18 cellular contexts compared by ENCODE assay signal in genomic region chr6:9563996-9564395, GRCh38.
"Had no signal": no experiment of that assay in that cellular context is flagged by ENCODE, and none has a peak within 500 bp of the region (broad histone marks: within the 10 kb centered on the region; RNA-seq: fewer than 3 reads in every experiment).

No MANE protein-coding gene starts in this region.

- H3K9me3 Mint-ChIP-seq: activated naive CD8-positive, alpha-beta T cell treated with anti-CD3 and anti-CD28 coated beads, Interleukin-2, amount 10 ng/mL, durations not matched to agents 7 days and 5 days had no signal

- H3K4me1 Mint-ChIP-seq: activated CD8-positive, alpha-beta memory T cell treated with anti-CD3 and anti-CD28 coated beads, Interleukin-2, amount 10 ng/mL, durations not matched to agents 7 days and 5 days; activated naive CD8-positive, alpha-beta T cell treated with anti-CD3 and anti-CD28 coated beads, Interleukin-2, amount 10 ng/mL, durations not matched to agents 7 days and 5 days; natural killer cell; stimulated activated effector memory CD8-positive, alpha-beta T cell treated with anti-CD3 and anti-CD28 coated beads, Interleukin-12 subunit alpha, Interleukin-12 subunit beta, amount 100 ng/mL, for 72 hours had no signal

- H3K27me3 Mint-ChIP-seq: activated CD8-positive, alpha-beta memory T cell treated with anti-CD3 and anti-CD28 coated beads, Interleukin-2, amount 10 ng/mL, durations not matched to agents 7 days and 5 days; activated naive CD8-positive, alpha-beta T cell treated with anti-CD3 and anti-CD28 coated beads, Interleukin-2, amount 10 ng/mL, durations not matched to agents 7 days and 5 days had no signal

- H3K4me3 Mint-ChIP-seq: activated CD8-positive, alpha-beta memory T cell treated with anti-CD3 and anti-CD28 coated beads, Interleukin-2, amount 10 ng/mL, durations not matched to agents 7 days and 5 days; activated naive CD8-positive, alpha-beta T cell treated with anti-CD3 and anti-CD28 coated beads, Interleukin-2, amount 10 ng/mL, durations not matched to agents 7 days and 5 days; natural killer cell; stimulated activated effector memory CD8-positive, alpha-beta T cell treated with anti-CD3 and anti-CD28 coated beads, Interleukin-12 subunit alpha, Interleukin-12 subunit beta, amount 100 ng/mL, for 72 hours had no signal

- H3K36me3 Mint-ChIP-seq: activated CD8-positive, alpha-beta memory T cell treated with anti-CD3 and anti-CD28 coated beads, Interleukin-2, amount 10 ng/mL, durations not matched to agents 7 days and 5 days; activated naive CD8-positive, alpha-beta T cell treated with anti-CD3 and anti-CD28 coated beads, Interleukin-2, amount 10 ng/mL, durations not matched to agents 7 days and 5 days; natural killer cell; stimulated activated effector memory CD8-positive, alpha-beta T cell treated with anti-CD3 and anti-CD28 coated beads, Interleukin-12 subunit alpha, Interleukin-12 subunit beta, amount 100 ng/mL, for 72 hours had no signal

- H3K36me3 ChIP-seq: esophagus squamous epithelium, gastrocnemius medialis, heart right ventricle, left lung, thyroid gland, uterus had no signal

- H3K27me3 ChIP-seq: esophagus squamous epithelium, gastrocnemius medialis, heart right ventricle, left lung, thyroid gland, uterus had no signal

- H3K4me1 ChIP-seq: esophagus squamous epithelium, gastrocnemius medialis, heart right ventricle, left lung, thyroid gland, uterus had no signal

- H3K27ac Mint-ChIP-seq: activated CD8-positive, alpha-beta memory T cell treated with anti-CD3 and anti-CD28 coated beads, Interleukin-2, amount 10 ng/mL, durations not matched to agents 7 days and 5 days; activated naive CD8-positive, alpha-beta T cell treated with anti-CD3 and anti-CD28 coated beads, Interleukin-2, amount 10 ng/mL, durations not matched to agents 7 days and 5 days; natural killer cell; stimulated activated effector memory CD8-positive, alpha-beta T cell treated with anti-CD3 and anti-CD28 coated beads, Interleukin-12 subunit alpha, Interleukin-12 subunit beta, amount 100 ng/mL, for 72 hours had no signal

- H3K27ac ChIP-seq: esophagus squamous epithelium, gastrocnemius medialis, heart right ventricle, left lung, thyroid gland, uterus had no signal

- H3K9me3 ChIP-seq: esophagus squamous epithelium, gastrocnemius medialis, left lung, thyroid gland, uterus had no signal

- H3K4me3 ChIP-seq: esophagus squamous epithelium, gastrocnemius medialis, heart right ventricle, left lung, thyroid gland, uterus had no signal

- DNase-seq: activated CD4-positive, alpha-beta T cell treated with anti-CD3 and anti-CD28 coated beads, Interleukin-2, amount 50 U/mL, for 48 hours; activated CD4-positive, CD25-positive, alpha-beta regulatory T cell treated with anti-CD3 and anti-CD28 coated beads, Interleukin-2, amount 50 U/mL, for 72 hours; activated CD8-positive, alpha-beta memory T cell treated with anti-CD3 and anti-CD28 coated beads, Interleukin-2, amount 10 ng/mL, durations not matched to agents 7 days and 5 days; activated gamma-delta T cell treated with Interleukin-2 at 50 U/mL for 16 hours; activated naive CD8-positive, alpha-beta T cell treated with anti-CD3 and anti-CD28 coated beads, Interleukin-2, amount 10 ng/mL, durations not matched to agents 7 days and 5 days; activated T-cell treated with anti-CD3 and anti-CD28 coated beads, Interleukin-2, amount 50 U/mL, for 48 hours; aorta; esophagus squamous epithelium; gastrocnemius medialis; heart right ventricle; islet precursor cell; left lung; natural killer cell; posterior cingulate gyrus; small intestine; thyroid gland; uterus had no signal
